Comparison of ENCODE assay signal across 8 cellular contexts in genomic region chr5:98775246-98775961, GRCh38. TPM values are rescaled to one million over a fixed set of nuclear protein-coding genes. Genes with fewer than 3 reads are reported as not detected.
DNase-seq lines count a peak whose midpoint lies in the region; ATAC-seq lines count a peak whose summit lies in the region.

No MANE protein-coding gene starts in this region.

- H3K9me3 Mint-ChIP-seq in central memory CD8-positive, alpha-beta T cell: no peaks in the 10 kb centered on the region

- H3K4me1 ChIP-seq in ACC112 (ENCODE audit: control insufficient read depth, insufficient read depth, low read length, unreplicated experiment): peaks cover 31% of the 10 kb centered on the region
- peaks cover 19 to 31% of the 10 kb centered on the region in 2 donors for H3K4me1 ChIP-seq in mucosa of rectum (ENCODE audit: control insufficient read depth in 2 of 2, insufficient read depth in 2 of 2, low read length in 2 of 2)

- peaks cover 9% of the 10 kb centered on the region for H3K36me3 Mint-ChIP-seq in central memory CD8-positive, alpha-beta T cell (ENCODE audit: insufficient read depth)

- ATAC-seq in central memory CD8-positive, alpha-beta T cell (replicated peaks; ENCODE audit: extremely low read depth, poor library complexity, severe bottlenecking): no peak
- ATAC-seq in GM21381 (IDR thresholded peaks at IDR 0.05; ENCODE audit: unreplicated experiment) (no peak), GM18861 (IDR thresholded peaks at IDR 0.05; ENCODE audit: unreplicated experiment) (no peak)

- no peaks in the 10 kb centered on the region for H3K9me3 ChIP-seq in mucosa of rectum (ENCODE audit: control insufficient read depth in 2 of 2, low read length in 2 of 2)

- no peak overlapping the region for H2AFZ ChIP-seq in ACC112 (ENCODE audit: low read length, unreplicated experiment)

- H3K9ac ChIP-seq in mucosa of rectum (ENCODE audit: low read depth in 1 of 2, low read length in 2 of 2): peak overlapping the region; percentile 77 to 82

- DNase-seq in HT-29 (ENCODE audit: low spot score) (peak; percentile 18), HPDE6-E6E7 (ENCODE audit: extremely low spot score) (no peak), superior temporal gyrus (ENCODE audit: extremely low spot score) (no peak)
- DNase-seq in central memory CD8-positive, alpha-beta T cell (ENCODE audit: low spot score in 2 of 2): no peak

- peak overlapping the region; percentile 96 for H3K4me3 Mint-ChIP-seq in central memory CD8-positive, alpha-beta T cell

- H3K27me3 ChIP-seq in ACC112 (ENCODE audit: insufficient read depth, low read length) (no peaks in the 10 kb centered on the region), mucosa of rectum (ENCODE audit: control insufficient read depth in 2 of 2, insufficient read depth in 2 of 2, low read length in 2 of 2) (peaks cover 0 to 3% of the 10 kb centered on the region in 2 donors)

- peak overlapping the region; percentile 94 for H3K27ac Mint-ChIP-seq in central memory CD8-positive, alpha-beta T cell (ENCODE audit: low read depth)

- H3K4me1 Mint-ChIP-seq in central memory CD8-positive, alpha-beta T cell: peaks cover 39% of the 10 kb centered on the region

- H3K27ac ChIP-seq in ACC112 (ENCODE audit: low read depth, low read length): peak overlapping the region; percentile 32
- H3K27ac ChIP-seq in mucosa of rectum (ENCODE audit: low read depth in 2 of 2, low read length in 2 of 2): peak overlapping the region in 1 of 2 donors; percentile 83

- H3K4me3 ChIP-seq in ACC112 (ENCODE audit: low read depth, low read length) (peak overlapping the region; percentile 85), mucosa of rectum (ENCODE audit: low read length in 2 of 2) (peak overlapping the region; percentile 85 to 91)

- H3K27me3 Mint-ChIP-seq in central memory CD8-positive, alpha-beta T cell: peaks cover 78% of the 10 kb centered on the region

- H3K79me2 ChIP-seq in ACC112 (ENCODE audit: control insufficient read depth, insufficient read depth, low read length, unreplicated experiment): peaks cover 90% of the 10 kb centered on the region

- peaks cover 30% of the 10 kb centered on the region for H3K36me3 ChIP-seq in ACC112 (ENCODE audit: insufficient read depth, low read length)
- H3K36me3 ChIP-seq in mucosa of rectum (ENCODE audit: control insufficient read depth in 2 of 2, insufficient read depth in 2 of 2, low read length in 2 of 2): peaks cover 2 to 6% of the 10 kb centered on the region in 2 donors

RNA-seq across cellular contexts. Expression of gene RGMB, which starts 1.9 kb away (rescaled TPM):
- 14.3 and 16.8 TPM in 2 replicates for total RNA-seq in HT-29 (2014; rRNA removed; shearing (Covaris generic))
